Comparison of ENCODE assay signal across 18 cellular contexts in genomic region chr5:1048162-1048721, GRCh38. TPM values are rescaled to one million over a fixed set of nuclear protein-coding genes. Genes with fewer than 3 reads are reported as not detected.
"Had no signal": no experiment of that assay in that cellular context is flagged by ENCODE, and none has a peak within 500 bp of the region (broad histone marks: within the 10 kb centered on the region; RNA-seq: fewer than 3 reads in every experiment).

No MANE protein-coding gene starts in this region.

- H3K27me3 ChIP-seq: esophagus squamous epithelium, neutrophil, suprapubic skin, transverse colon, vagina had no signal

- H3K4me1 ChIP-seq: transverse colon, vagina had no signal

- H3K36me3 ChIP-seq: neutrophil, transverse colon, vagina had no signal

- H3K4me3 Mint-ChIP-seq: immature natural killer cell, naive B cell, T-cell had no signal

- H3K27ac ChIP-seq: esophagus squamous epithelium, neutrophil, SK-N-MC, suprapubic skin, transverse colon, vagina had no signal

- H3K27ac Mint-ChIP-seq: T-cell had no signal

- ATAC-seq: left ventricle myocardium superior, T-cell had no signal

- H3K27me3 Mint-ChIP-seq: T-cell had no signal

- DNase-seq: activated CD4-positive, CD25-positive, alpha-beta regulatory T cell treated with anti-CD3 and anti-CD28 coated beads, Interleukin-2, amount 50 U/mL, for 72 hours; activated naive CD4-positive, alpha-beta T cell; amniotic stem cell; effector CD4-positive, alpha-beta T cell; esophagus squamous epithelium; immature natural killer cell; kidney glomerular epithelial cell; mesenchymal stem cell; naive B cell; stimulated activated naive CD4-positive, alpha-beta T cell treated with Interleukin-2 at 50 U/mL for 16 hours; T-cell; transverse colon had no signal

- H3K4me3 ChIP-seq: esophagus squamous epithelium, mucosa of descending colon, SK-N-MC, suprapubic skin, transverse colon, vagina had no signal

- H3K9me3 ChIP-seq: esophagus squamous epithelium, mucosa of descending colon, suprapubic skin, transverse colon, vagina had no signal

RNA-seq across cellular contexts. Expression of gene NKD2, which starts 39.6 kb away (rescaled TPM):
- polyA plus RNA-seq: immature natural killer cell had no signal
